Comparison of ENCODE assay signal across 8 cellular contexts in the genomic region with DNA sequence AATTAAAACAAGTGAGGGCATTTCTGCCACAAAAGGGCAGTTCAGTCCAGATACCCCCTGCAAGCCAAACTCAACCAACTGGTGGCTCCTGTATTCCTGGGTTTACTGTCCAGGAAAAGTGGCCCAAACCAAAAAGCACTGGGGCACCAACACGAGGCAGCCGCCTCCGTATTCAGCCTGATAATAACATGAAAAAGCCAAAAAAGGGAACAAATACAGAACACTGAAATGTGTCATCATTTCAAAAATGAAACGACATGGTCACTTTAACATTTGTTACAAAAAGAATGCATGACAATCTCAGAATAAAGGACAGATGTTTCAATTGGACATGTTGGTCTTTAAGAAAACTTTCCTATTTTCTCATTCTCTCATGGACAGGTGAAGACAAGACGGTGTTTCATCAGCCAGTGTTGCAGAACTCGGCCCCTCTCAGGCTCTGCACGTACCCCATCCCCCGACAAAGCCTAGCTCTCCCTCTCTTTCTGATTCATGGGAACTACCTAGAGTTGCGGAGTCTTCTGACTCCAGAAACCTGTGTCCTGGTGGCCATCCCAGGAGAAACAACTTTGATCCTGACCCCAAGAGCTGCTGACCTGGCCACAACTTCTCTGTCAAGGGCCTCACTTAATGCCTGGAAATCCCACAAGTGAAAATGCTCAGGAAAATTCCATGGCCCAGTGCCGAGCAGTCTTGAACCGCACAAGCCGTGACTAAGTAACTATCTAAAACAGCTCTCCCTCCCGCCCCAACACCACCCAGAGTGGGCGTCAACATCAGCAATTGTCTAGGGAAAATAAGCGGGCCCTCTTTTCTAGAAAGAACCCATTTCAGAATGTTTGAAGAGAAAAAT. TPM values are rescaled to one million over a fixed set of nuclear protein-coding genes. Genes with fewer than 3 reads are reported as not detected.
DNase-seq lines count a peak whose midpoint lies in the region; FAIRE-seq and TF ChIP-seq lines count a peak whose summit lies in the region.

No MANE protein-coding gene starts in this region.

- H3K4me3 ChIP-seq in adrenal gland (peak overlapping the region in 1 of 4 donors; percentile 17), BE2C (ENCODE audit: low read depth, low read length) (no peak overlapping the region)

- peaks cover 54 to 77% of the 10 kb centered on the region in 2 donors for H3K4me1 ChIP-seq in adrenal gland (replicated peaks in 1 of 2)
- peaks cover 29% of the 10 kb centered on the region for H3K4me1 ChIP-seq in BE2C

- TF ChIP-seq POLR2A in GM12892 (IDR thresholded peaks at IDR 0.05; ENCODE audit: low read depth, low read length) (no peak), adrenal gland (IDR thresholded peaks at IDR 0.05) (no peak)

- peak; percentile 91 for FAIRE-seq in GM12892 (lab: Jason Lieb, UNC)

- no peaks in the 10 kb centered on the region for H3K9me3 ChIP-seq in adrenal gland (replicated peaks in 1 of 3)
- H3K9me3 ChIP-seq in BE2C, result no peaks in the 10 kb centered on the region

- H3K27ac ChIP-seq in adrenal gland, result peak overlapping the region; percentile 95 to 98 (median 97)

- H3K27me3 ChIP-seq in adrenal gland (no peaks in the 10 kb centered on the region), BE2C (no peaks in the 10 kb centered on the region)

- TF ChIP-seq CTCF in adrenal gland (IDR thresholded peaks at IDR 0.05) (peak in 3 of 6 experiments; percentile 13 to 22 (median 19)), BE2C (IDR thresholded peaks at IDR 0.05; ENCODE audit: low read depth, low read length) (no peak)

- intact Hi-C loops in adrenal gland (cut with DNase I), result no loop called here

- 43 to 52% (median 44%) methylated on average over 14 to 15 of the region's 15 CpGs for WGBS in adrenal gland, 4 donors

- DNase-seq in GM12892 (ENCODE audit: insufficient read length), result no peak
- peak; percentile 87 for DNase-seq in HK-2 (ENCODE audit: unreplicated experiment)
- DNase-seq in adrenal gland, result peak; percentile 74 to 95 (median 90)
- peak; percentile 96 for DNase-seq in hepatic stellate cell (ENCODE audit: low spot score)
- peak; percentile 48 to 49 for DNase-seq in stimulated activated CD8-positive, alpha-beta memory T cell treated with anti-CD3 and anti-CD28 coated beads, Interleukin-15, amount 100 ng/mL, for 48 hours (ENCODE audit: low read depth in 2 of 2)
- DNase-seq in SHP77 (lab: John Stamatoyannopoulos, UW), result no peak
- no peak for DNase-seq in cerebellar cortex (ENCODE audit: low spot score)
- no peak for DNase-seq in BE2C

- peaks cover 0 to 43% of the 10 kb centered on the region in 2 donors for H3K36me3 ChIP-seq in adrenal gland (replicated peaks in 1 of 2)
- H3K36me3 ChIP-seq in BE2C, result peaks cover 15% of the 10 kb centered on the region

RNA-seq across cellular contexts. Expression of a gene that starts 27.1 kb away (rescaled TPM):
- 12.6 TPM for polyA plus RNA-seq in GM12892 (2012; ENCODE audit: missing spikeins)
- 10 to 100 TPM; 26.8 to 50.2 (median 33.7) TPM for total RNA-seq in adrenal gland
- 100 to 1,000 TPM in 2 of 3 donors, 1 to 10 TPM in 1; 8.0 to 172 (median 114) TPM for polyA plus RNA-seq in adrenal gland
- polyA plus RNA-seq in BE2C (2012; ENCODE audit: insufficient read depth, insufficient read length, low read depth), result 73.4 TPM

RNA-seq across cellular contexts. Expression of a gene that starts 55.2 kb away (rescaled TPM):
- polyA plus RNA-seq in GM12892 (2012; ENCODE audit: missing spikeins), result not detected
- not detected for total RNA-seq in adrenal gland
- polyA plus RNA-seq in adrenal gland, result not detected
- not detected for polyA plus RNA-seq in BE2C (2012; ENCODE audit: insufficient read depth, insufficient read length, low read depth)

Comparison
In these comparisons a context has a peak if more than half of its experiments do, and no peak if none do; other contexts are left out.
1. DNase-seq: peak in HK-2 (single experiment), adrenal gland (7 of 7), hepatic stellate cell (single experiment) and stimulated activated CD8-positive, alpha-beta memory T cell treated with anti-CD3 and anti-CD28 coated beads, Interleukin-15, amount 100 ng/mL, for 48 hours (2 of 2); none in GM12892 (single experiment), SHP77 (0 of 2), cerebellar cortex (single experiment) and BE2C (single experiment).